In genomic region chr11:14065153-14065552, GRCh38 we compare ENCODE assay signal across 1 cellular context.
TF ChIP-seq lines count a peak whose summit lies in the region.

No MANE protein-coding gene starts in this region.

TF ChIP-seq in HepG2, 621 proteins besides CTCF, POLR2A, EP300 and RAD21 (continued from another document):
- TF ChIP-seq, protein P1, sequence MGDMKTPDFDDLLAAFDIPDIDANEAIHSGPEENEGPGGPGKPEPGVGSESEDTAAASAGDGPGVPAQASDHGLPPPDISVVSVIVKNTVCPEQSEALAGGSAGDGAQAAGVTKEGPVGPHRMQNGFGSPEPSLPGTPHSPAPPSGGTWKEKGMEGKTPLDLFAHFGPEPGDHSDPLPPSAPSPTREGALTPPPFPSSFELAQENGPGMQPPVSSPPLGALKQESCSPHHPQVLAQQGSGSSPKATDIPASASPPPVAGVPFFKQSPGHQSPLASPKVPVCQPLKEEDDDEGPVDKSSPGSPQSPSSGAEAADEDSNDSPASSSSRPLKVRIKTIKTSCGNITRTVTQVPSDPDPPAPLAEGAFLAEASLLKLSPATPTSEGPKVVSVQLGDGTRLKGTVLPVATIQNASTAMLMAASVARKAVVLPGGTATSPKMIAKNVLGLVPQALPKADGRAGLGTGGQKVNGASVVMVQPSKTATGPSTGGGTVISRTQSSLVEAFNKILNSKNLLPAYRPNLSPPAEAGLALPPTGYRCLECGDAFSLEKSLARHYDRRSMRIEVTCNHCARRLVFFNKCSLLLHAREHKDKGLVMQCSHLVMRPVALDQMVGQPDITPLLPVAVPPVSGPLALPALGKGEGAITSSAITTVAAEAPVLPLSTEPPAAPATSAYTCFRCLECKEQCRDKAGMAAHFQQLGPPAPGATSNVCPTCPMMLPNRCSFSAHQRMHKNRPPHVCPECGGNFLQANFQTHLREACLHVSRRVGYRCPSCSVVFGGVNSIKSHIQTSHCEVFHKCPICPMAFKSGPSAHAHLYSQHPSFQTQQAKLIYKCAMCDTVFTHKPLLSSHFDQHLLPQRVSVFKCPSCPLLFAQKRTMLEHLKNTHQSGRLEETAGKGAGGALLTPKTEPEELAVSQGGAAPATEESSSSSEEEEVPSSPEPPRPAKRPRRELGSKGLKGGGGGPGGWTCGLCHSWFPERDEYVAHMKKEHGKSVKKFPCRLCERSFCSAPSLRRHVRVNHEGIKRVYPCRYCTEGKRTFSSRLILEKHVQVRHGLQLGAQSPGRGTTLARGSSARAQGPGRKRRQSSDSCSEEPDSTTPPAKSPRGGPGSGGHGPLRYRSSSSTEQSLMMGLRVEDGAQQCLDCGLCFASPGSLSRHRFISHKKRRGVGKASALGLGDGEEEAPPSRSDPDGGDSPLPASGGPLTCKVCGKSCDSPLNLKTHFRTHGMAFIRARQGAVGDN (CRISPR knock-in tag; IDR thresholded peaks at IDR 0.05): no peak
- no peak for TF ChIP-seq ZNF577 (CRISPR knock-in tag; IDR thresholded peaks at IDR 0.05; ENCODE audit: borderline replicate concordance, low read depth)
- TF ChIP-seq, protein P2, sequence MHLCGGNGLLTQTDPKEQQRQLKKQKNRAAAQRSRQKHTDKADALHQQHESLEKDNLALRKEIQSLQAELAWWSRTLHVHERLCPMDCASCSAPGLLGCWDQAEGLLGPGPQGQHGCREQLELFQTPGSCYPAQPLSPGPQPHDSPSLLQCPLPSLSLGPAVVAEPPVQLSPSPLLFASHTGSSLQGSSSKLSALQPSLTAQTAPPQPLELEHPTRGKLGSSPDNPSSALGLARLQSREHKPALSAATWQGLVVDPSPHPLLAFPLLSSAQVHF (CRISPR knock-in tag; IDR thresholded peaks at IDR 0.05): no peak
- TF ChIP-seq, protein P3, sequence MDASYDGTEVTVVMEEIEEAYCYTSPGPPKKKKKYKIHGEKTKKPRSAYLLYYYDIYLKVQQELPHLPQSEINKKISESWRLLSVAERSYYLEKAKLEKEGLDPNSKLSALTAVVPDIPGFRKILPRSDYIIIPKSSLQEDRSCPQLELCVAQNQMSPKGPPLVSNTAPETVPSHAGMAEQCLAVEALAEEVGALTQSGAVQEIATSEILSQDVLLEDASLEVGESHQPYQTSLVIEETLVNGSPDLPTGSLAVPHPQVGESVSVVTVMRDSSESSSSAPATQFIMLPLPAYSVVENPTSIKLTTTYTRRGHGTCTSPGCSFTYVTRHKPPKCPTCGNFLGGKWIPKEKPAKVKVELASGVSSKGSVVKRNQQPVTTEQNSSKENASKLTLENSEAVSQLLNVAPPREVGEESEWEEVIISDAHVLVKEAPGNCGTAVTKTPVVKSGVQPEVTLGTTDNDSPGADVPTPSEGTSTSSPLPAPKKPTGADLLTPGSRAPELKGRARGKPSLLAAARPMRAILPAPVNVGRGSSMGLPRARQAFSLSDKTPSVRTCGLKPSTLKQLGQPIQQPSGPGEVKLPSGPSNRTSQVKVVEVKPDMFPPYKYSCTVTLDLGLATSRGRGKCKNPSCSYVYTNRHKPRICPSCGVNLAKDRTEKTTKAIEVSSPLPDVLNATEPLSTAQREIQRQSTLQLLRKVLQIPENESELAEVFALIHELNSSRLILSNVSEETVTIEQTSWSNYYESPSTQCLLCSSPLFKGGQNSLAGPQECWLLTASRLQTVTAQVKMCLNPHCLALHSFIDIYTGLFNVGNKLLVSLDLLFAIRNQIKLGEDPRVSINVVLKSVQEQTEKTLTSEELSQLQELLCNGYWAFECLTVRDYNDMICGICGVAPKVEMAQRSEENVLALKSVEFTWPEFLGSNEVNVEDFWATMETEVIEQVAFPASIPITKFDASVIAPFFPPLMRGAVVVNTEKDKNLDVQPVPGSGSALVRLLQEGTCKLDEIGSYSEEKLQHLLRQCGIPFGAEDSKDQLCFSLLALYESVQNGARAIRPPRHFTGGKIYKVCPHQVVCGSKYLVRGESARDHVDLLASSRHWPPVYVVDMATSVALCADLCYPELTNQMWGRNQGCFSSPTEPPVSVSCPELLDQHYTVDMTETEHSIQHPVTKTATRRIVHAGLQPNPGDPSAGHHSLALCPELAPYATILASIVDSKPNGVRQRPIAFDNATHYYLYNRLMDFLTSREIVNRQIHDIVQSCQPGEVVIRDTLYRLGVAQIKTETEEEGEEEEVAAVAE (CRISPR knock-in tag; IDR thresholded peaks at IDR 0.05; ENCODE audit: borderline replicate concordance): no peak
